Comparison of ENCODE assay signal across 12 cellular contexts in the genomic region with DNA sequence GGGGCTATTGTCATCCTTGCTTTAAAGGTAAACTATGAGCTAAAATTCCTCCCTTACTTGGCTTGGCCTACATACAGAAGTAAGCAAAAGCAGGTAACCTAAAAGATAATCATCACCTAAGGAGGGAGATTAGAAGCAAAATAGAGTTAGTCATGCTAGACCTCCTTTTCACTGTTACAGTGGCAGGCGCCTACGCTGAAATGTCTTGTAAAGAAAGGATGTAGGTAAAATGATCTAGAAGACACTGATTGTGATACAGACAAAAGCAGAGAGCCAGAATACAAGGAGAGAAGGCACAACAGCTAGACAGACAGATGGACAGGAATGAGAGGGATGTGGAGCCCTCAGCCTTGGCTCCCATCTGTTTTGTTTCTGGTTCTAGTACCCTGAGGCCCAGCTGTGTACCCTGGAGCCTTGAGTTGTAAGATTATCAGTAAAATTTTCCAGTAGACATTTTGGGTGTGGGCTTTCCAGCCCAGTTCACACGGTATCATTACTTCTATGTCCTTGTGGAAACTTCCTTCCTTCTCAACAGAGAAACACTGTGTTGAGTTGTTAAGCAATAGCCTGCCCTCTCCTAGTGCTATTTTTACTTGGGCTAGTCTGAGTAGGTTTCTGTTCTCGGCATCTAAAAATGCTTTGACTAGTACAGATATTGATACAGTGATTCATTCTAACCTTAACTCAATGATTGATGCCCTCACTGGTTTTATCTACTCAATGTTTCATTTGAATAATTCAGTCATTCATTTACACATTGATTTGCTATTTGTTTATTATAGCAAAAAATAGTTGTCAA. TPM values are rescaled to one million over a fixed set of nuclear protein-coding genes. Genes with fewer than 3 reads are reported as not detected.
DNase-seq lines count a peak whose midpoint lies in the region; ATAC-seq and TF ChIP-seq lines count a peak whose summit lies in the region.
"Had no signal": no experiment of that assay in that cellular context is flagged by ENCODE, and none has a peak within 500 bp of the region (broad histone marks: within the 10 kb centered on the region; RNA-seq: fewer than 3 reads in every experiment).

No MANE protein-coding gene starts in this region.

- H3K27me3 ChIP-seq in thyroid gland, result no peaks in the 10 kb centered on the region
- no peaks in the 10 kb centered on the region for H3K27me3 ChIP-seq in testis

- H3K27ac ChIP-seq in thyroid gland, result no peak overlapping the region
- no peak overlapping the region for H3K27ac ChIP-seq in testis
- H3K27ac ChIP-seq: prostate gland had no signal

- TF ChIP-seq POLR2A in thyroid gland (IDR thresholded peaks at IDR 0.05) (no peak), testis (IDR thresholded peaks at IDR 0.05) (no peak)

- TF ChIP-seq CTCF in thyroid gland (IDR thresholded peaks at IDR 0.05) (no peak), endothelial cell (IDR thresholded peaks at IDR 0.05; ENCODE audit: unreplicated experiment) (no peak), testis (IDR thresholded peaks at IDR 0.05) (no peak)

- H3K36me3 ChIP-seq in thyroid gland (no peaks in the 10 kb centered on the region), testis (ENCODE audit: low read depth, missing control alignments) (no peaks in the 10 kb centered on the region)
- H3K36me3 ChIP-seq: prostate gland had no signal

- ATAC-seq in GM19351 (IDR thresholded peaks at IDR 0.05; ENCODE audit: unreplicated experiment) (peak; percentile 93), HG02840 (IDR thresholded peaks at IDR 0.05; ENCODE audit: low FRiP score, unreplicated experiment) (peak; percentile 79), HG03565 (IDR thresholded peaks at IDR 0.05; ENCODE audit: unreplicated experiment) (peak; percentile 88)

- no peaks in the 10 kb centered on the region for H3K9me3 ChIP-seq in thyroid gland
- no peaks in the 10 kb centered on the region for H3K9me3 ChIP-seq in testis
- H3K9me3 ChIP-seq: prostate gland had no signal

- DNase-seq in DMS 273 treated with DMSO at 0.1 percent for 48 hours (lab: John Stamatoyannopoulos, UW) (peak; percentile 83), thyroid gland (no peak), endothelial cell (ENCODE audit: low spot score) (no peak), G401 (ENCODE audit: low spot score) (no peak), testis (no peak)
- DNase-seq: activated T-cell treated with anti-CD3 and anti-CD28 coated beads for 4 hours had no signal

- no peaks in the 10 kb centered on the region for H3K4me1 ChIP-seq in thyroid gland
- H3K4me1 ChIP-seq in testis, result no peaks in the 10 kb centered on the region
- H3K4me1 ChIP-seq: prostate gland had no signal

- no peak overlapping the region for H3K4me3 Mint-ChIP-seq in endothelial cell (ENCODE audit: unreplicated experiment)

- no peaks in the 10 kb centered on the region for H3K9me3 Mint-ChIP-seq in endothelial cell (ENCODE audit: unreplicated experiment)

- in situ Hi-C loops in G401 (cut with HindIII; ENCODE audit: low sequenced_read_pairs), result no loop called here

- H3K4me1 Mint-ChIP-seq in endothelial cell (ENCODE audit: unreplicated experiment), result no peaks in the 10 kb centered on the region

- no peak overlapping the region for H3K4me3 ChIP-seq in thyroid gland (replicated peaks in 1 of 3)
- no peak overlapping the region for H3K4me3 ChIP-seq in testis
- H3K4me3 ChIP-seq: prostate gland had no signal

- H3K27ac Mint-ChIP-seq in endothelial cell (ENCODE audit: unreplicated experiment), result no peak overlapping the region

- no peaks in the 10 kb centered on the region for H3K27me3 Mint-ChIP-seq in endothelial cell (ENCODE audit: unreplicated experiment)

- WGBS in thyroid gland, 2 donors, result 76 to 80% methylated on average over 4 of the region's 4 CpGs
- 74 to 76% methylated on average over 4 of the region's 4 CpGs for WGBS in testis, 2 donors

- intact Hi-C loops in thyroid gland (cut with DNase I) (no loop called here), testis (cut with DNase I; ENCODE audit: low total_unique reads) (no loop called here)

- no peaks in the 10 kb centered on the region for H3K36me3 Mint-ChIP-seq in endothelial cell (ENCODE audit: low read depth, unreplicated experiment)

RNA-seq across cellular contexts. Expression of a gene that starts 7.7 kb away (rescaled TPM):
- total RNA-seq in thyroid gland (not detected), endothelial cell (ENCODE audit: unreplicated experiment) (not detected), testis (10 to 100 TPM in 1 of 2 donors, 1 to 10 TPM in 1; 5.3 to 27.2 TPM)
- not detected in 2 replicates for total RNA-seq in G401 (2014; rRNA removed; shearing (Covaris generic))
- 33.2 TPM for polyA plus RNA-seq in testis (ENCODE audit: insufficient read depth, low read depth, low replicate concordance)
- total RNA-seq: liver; prostate gland; T-helper 1 cell treated with Interleukin-12 subunit alpha and Interleukin-12 subunit beta and Interleukin-4 antibody, amounts not matched to agents 30 ng/mL and 1 ng/mL, for 36 hours had no signal
- polyA plus RNA-seq: liver had no signal
